10 cellular contexts compared by ENCODE assay signal in the genomic region with DNA sequence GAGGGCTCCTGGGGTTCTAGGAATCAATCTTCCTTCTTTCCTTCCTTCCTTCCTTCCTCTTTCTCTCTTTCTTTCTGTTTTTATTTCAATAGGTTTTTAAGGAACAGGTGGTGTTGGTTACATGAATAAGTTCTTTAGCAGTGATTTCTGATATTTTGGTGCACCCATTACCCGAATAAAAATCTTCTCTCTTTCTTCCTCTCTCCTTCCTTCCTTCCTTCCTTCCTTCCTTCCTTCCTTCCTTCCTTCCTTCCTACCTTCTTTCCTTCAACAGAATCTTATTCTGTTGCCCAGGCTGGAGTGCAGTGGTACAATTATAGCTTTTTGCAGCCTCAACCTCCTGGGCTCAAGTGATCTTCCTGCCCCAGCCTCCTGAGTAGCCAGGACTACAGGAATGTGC.
"Had no signal": no experiment of that assay in that cellular context is flagged by ENCODE, and none has a peak within 500 bp of the region (broad histone marks: within the 10 kb centered on the region; RNA-seq: fewer than 3 reads in every experiment).

No MANE protein-coding gene starts in this region.

- DNase-seq: H9, HCEC 1CT, HFFc6, KBM-7 had no signal

- H3K9me3 Mint-ChIP-seq: GM23338, H9, HFFc6, IgD-negative memory B cell had no signal

- FAIRE-seq: H1, H54, HepG2 had no signal

- H3K27ac ChIP-seq: HL-60 had no signal

- H3K4me2 ChIP-seq: GM23338 had no signal

- H3K27ac Mint-ChIP-seq: GM23338, HFFc6 had no signal

- H2AFZ ChIP-seq: GM23338 had no signal

- H3K4me3 ChIP-seq: GM23338 had no signal

- H3K4me3 Mint-ChIP-seq: GM23338, H9, HFFc6, IgD-negative memory B cell had no signal
